8 cellular contexts compared by ENCODE assay signal in genomic region chr1:223628233-223628632, GRCh38. TPM values are rescaled to one million over a fixed set of nuclear protein-coding genes. Genes with fewer than 3 reads are reported as not detected.
A peak's percentile ranks its signal among the peaks of the same experiment; 100 is the strongest.
DNase-seq lines count a peak whose midpoint lies in the region.

No MANE protein-coding gene starts in this region.

- in situ Hi-C loops in SK-MEL-5 (cut with HindIII; ENCODE audit: low pct_unique_long_range_greater_than_20kb, low sequenced_read_pairs) = no loop called here

- DNase-seq in activated CD4-positive, alpha-beta T cell treated with anti-CD3 and anti-CD28 coated beads for 24 hours (ENCODE audit: low read depth in 2 of 2) = peak; percentile 8 to 48
- DNase-seq in activated CD4-positive, alpha-beta T cell treated with anti-CD3 and anti-CD28 coated beads for 1 hour = no peak
- DNase-seq in HT1080 (ENCODE audit: low read depth) (peak; percentile 44), SK-MEL-5 (ENCODE audit: low read depth, low spot score) (peak; percentile 68), astrocyte of the hippocampus (ENCODE audit: low read depth, low spot score) (peak; percentile 33), iris pigment epithelial cell (ENCODE audit: low read depth) (peak; percentile 10), Kasumi-1 (lab: John Stamatoyannopoulos, UW) (no peak)
- DNase-seq in stimulated activated CD4-positive, alpha-beta T cell treated with anti-CD3 and anti-CD28 coated beads, TNF-alpha, amount 100 ng/mL, for 4 hours (ENCODE audit: low read depth in 3 of 3) = peak; percentile 7 to 10 (median 8)

RNA-seq across cellular contexts. Expression of gene CAPN8, which starts 37.3 kb away (rescaled TPM):
- not detected in 2 replicates for total RNA-seq in HT1080 (2014; rRNA removed; shearing (Covaris generic))
- not detected in 2 replicates for polyA plus RNA-seq in HT1080 (2015; cell fraction: cytosol; rRNA removed)
- not detected in 2 replicates for polyA plus RNA-seq in HT1080 (2015; cell fraction: nucleus; rRNA removed)
- total RNA-seq in SK-MEL-5 (2014; rRNA removed; shearing (Covaris generic)) = not detected in 2 replicates
- not detected in 2 replicates for polyA plus RNA-seq in SK-MEL-5 (2015; cell fraction: cytosol; rRNA removed)
- polyA plus RNA-seq in SK-MEL-5 (2015; cell fraction: nucleus; rRNA removed) = 0.96 TPM in 1 of 2 replicates, not detected in the other

Comparison
In these comparisons a context has a peak if more than half of its experiments do, and no peak if none do; other contexts are left out.
1. DNase-seq: peak in activated CD4-positive, alpha-beta T cell treated with anti-CD3 and anti-CD28 coated beads for 24 hours (2 of 2), HT1080 (single experiment), SK-MEL-5 (single experiment), astrocyte of the hippocampus (single experiment), iris pigment epithelial cell (single experiment) and stimulated activated CD4-positive, alpha-beta T cell treated with anti-CD3 and anti-CD28 coated beads, TNF-alpha, amount 100 ng/mL, for 4 hours (3 of 3); none in activated CD4-positive, alpha-beta T cell treated with anti-CD3 and anti-CD28 coated beads for 1 hour (single experiment) and Kasumi-1 (0 of 2).